Comparison of ENCODE assay signal across 25 cellular contexts in genomic region chr5:180155331-180155881, GRCh38. TPM values are rescaled to one million over a fixed set of nuclear protein-coding genes. Genes with fewer than 3 reads are reported as not detected.
A peak's percentile ranks its signal among the peaks of the same experiment; 100 is the strongest.
DNase-seq lines count a peak whose midpoint lies in the region; ATAC-seq and TF ChIP-seq lines count a peak whose summit lies in the region.
"Had no signal": no experiment of that assay in that cellular context is flagged by ENCODE, and none has a peak within 500 bp of the region (broad histone marks: within the 10 kb centered on the region; RNA-seq: fewer than 3 reads in every experiment).

No MANE protein-coding gene starts in this region.

- no peak overlapping the region for H3K4me2 ChIP-seq in neuronal stem cell (ENCODE audit: insufficient read depth, low read length, poor library complexity, severe bottlenecking)

- no peak overlapping the region for H3K23ac ChIP-seq in neuronal stem cell (ENCODE audit: low read depth, low read length, poor library complexity)

- H3K4me1 ChIP-seq in neuronal stem cell (ENCODE audit: control insufficient read depth in 2 of 2, insufficient read depth in 1 of 2, low read depth in 1 of 2, low read length in 2 of 2), result no peaks in the 10 kb centered on the region

- no peaks in the 10 kb centered on the region for H3K36me3 ChIP-seq in neuronal stem cell (replicated peaks in 1 of 2; ENCODE audit: control insufficient read depth in 2 of 2, insufficient read depth in 2 of 2, low read length in 2 of 2)
- H3K36me3 ChIP-seq: MG63 had no signal

- H3K27ac Mint-ChIP-seq in glutamatergic neuron (ENCODE audit: unreplicated experiment), result peak overlapping the region; percentile 100
- H3K27ac Mint-ChIP-seq in endothelial cell (ENCODE audit: unreplicated experiment), result no peak overlapping the region
- H3K27ac Mint-ChIP-seq: naive thymus-derived CD8-positive, alpha-beta T cell had no signal

- no peak overlapping the region for H3K18ac ChIP-seq in neuronal stem cell (ENCODE audit: low read length)

- H4K91ac ChIP-seq in neuronal stem cell (ENCODE audit: low read depth, low read length, poor library complexity), result no peak overlapping the region

- no peak overlapping the region for H2AFZ ChIP-seq in neuronal stem cell (ENCODE audit: low read length)

- H3K14ac ChIP-seq in neuronal stem cell (ENCODE audit: low read length), result peak overlapping the region; percentile 56

- H3K9ac ChIP-seq in neuronal stem cell (ENCODE audit: low read depth, low read length, poor library complexity), result no peak overlapping the region

- no peak overlapping the region for H3K4me3 ChIP-seq in neuronal stem cell (ENCODE audit: low read length in 2 of 2)
- H3K4me3 ChIP-seq: MG63, SK-N-MC had no signal

- peaks cover 0 to 5% of the 10 kb centered on the region in 2 donors for H3K9me3 ChIP-seq in neuronal stem cell (replicated peaks in 1 of 2; ENCODE audit: control insufficient read depth in 2 of 2, insufficient read depth in 1 of 2, low read depth in 1 of 2, low read length in 2 of 2)

- no peak for TF ChIP-seq CTCF in glutamatergic neuron (IDR thresholded peaks at IDR 0.05; ENCODE audit: partially characterized antibody, unreplicated experiment)
- TF ChIP-seq CTCF in endothelial cell (IDR thresholded peaks at IDR 0.05; ENCODE audit: unreplicated experiment), result no peak
- no peak for TF ChIP-seq CTCF in GM13976 (IDR thresholded peaks at IDR 0.05; ENCODE audit: borderline replicate concordance, control extremely low read depth, extremely low read depth, insufficient read depth, missing control alignments)

- peak; percentile 71 for DNase-seq in D341Med (ENCODE audit: low spot score)
- DNase-seq in NCI-H2171 (lab: John Stamatoyannopoulos, UW), result peak; percentile 55
- DNase-seq in glutamatergic neuron, result peak; percentile 77
- DNase-seq in neuronal stem cell (ENCODE audit: low spot score), result no peak
- DNase-seq in endothelial cell (ENCODE audit: low spot score), result no peak
- no peak for DNase-seq in T-helper 2 cell
- no peak for DNase-seq in GM13976 (ENCODE audit: low spot score)
- DNase-seq: activated gamma-delta T cell treated with Interleukin-2 at 50 U/mL for 16 hours; amniotic stem cell; DMS53; hippocampal formation; islet precursor cell; MG63; naive thymus-derived CD8-positive, alpha-beta T cell; NCI-H1436 treated with DMSO at 0.1 percent for 48 hours; NCI-H226; NK-92 treated with Interleukin-12 subunit alpha and Interleukin-12 subunit beta, amount 100 ng/mL, for 24 hours; T1000 had no signal

- no CpG with 5 or more reads among the region's 16 CpGs for WGBS in neuronal stem cell (ENCODE audit: extremely low coverage in 2 of 2, insufficient read length in 2 of 2, insufficient replicate concordance in 1 of 2), 2 donors

- no peaks in the 10 kb centered on the region for H3K79me1 ChIP-seq in neuronal stem cell (ENCODE audit: low read depth, low read length)

- H3K27me3 Mint-ChIP-seq in glutamatergic neuron (ENCODE audit: unreplicated experiment) (peaks cover 14% of the 10 kb centered on the region), endothelial cell (ENCODE audit: unreplicated experiment) (peaks cover 2% of the 10 kb centered on the region)

- no peaks in the 10 kb centered on the region for H3K27me3 ChIP-seq in neuronal stem cell (ENCODE audit: control insufficient read depth in 3 of 3, insufficient read depth in 3 of 3, low read depth in 1 of 3, low read length in 3 of 3)

- peaks cover 34% of the 10 kb centered on the region for H3K4me1 Mint-ChIP-seq in glutamatergic neuron (ENCODE audit: low read depth, unreplicated experiment)
- no peaks in the 10 kb centered on the region for H3K4me1 Mint-ChIP-seq in endothelial cell (ENCODE audit: unreplicated experiment)
- H3K4me1 Mint-ChIP-seq: central memory CD8-positive, alpha-beta T cell; naive thymus-derived CD8-positive, alpha-beta T cell had no signal

- H2BK12ac ChIP-seq in neuronal stem cell (ENCODE audit: low read length), result no peak overlapping the region

- H2AK5ac ChIP-seq in neuronal stem cell (ENCODE audit: low read depth, low read length), result no peak overlapping the region

- no peak overlapping the region for H2BK120ac ChIP-seq in neuronal stem cell (ENCODE audit: low read depth, low read length)

- H4K8ac ChIP-seq in neuronal stem cell (ENCODE audit: low read depth, low read length), result no peak overlapping the region

- no peak overlapping the region for H2BK15ac ChIP-seq in neuronal stem cell (ENCODE audit: low read length)

- H3K36me3 Mint-ChIP-seq in glutamatergic neuron (ENCODE audit: unreplicated experiment) (peaks cover 15% of the 10 kb centered on the region), endothelial cell (ENCODE audit: low read depth, unreplicated experiment) (no peaks in the 10 kb centered on the region)
- H3K36me3 Mint-ChIP-seq: CD14-positive monocyte had no signal

- H2BK5ac ChIP-seq in neuronal stem cell (ENCODE audit: low read length), result peak overlapping the region; percentile 29

- H3K9me3 Mint-ChIP-seq in glutamatergic neuron (ENCODE audit: unreplicated experiment), result peaks cover 23% of the 10 kb centered on the region
- H3K9me3 Mint-ChIP-seq in endothelial cell (ENCODE audit: unreplicated experiment), result no peaks in the 10 kb centered on the region
- H3K9me3 Mint-ChIP-seq: central memory CD8-positive, alpha-beta T cell had no signal

- H3K4ac ChIP-seq in neuronal stem cell (ENCODE audit: low read length), result no peak overlapping the region

- no peak overlapping the region for H3K27ac ChIP-seq in neuronal stem cell (replicated peaks; ENCODE audit: low read length)
- H3K27ac ChIP-seq: SK-N-MC had no signal

- no peak for ATAC-seq in HG02885 (IDR thresholded peaks at IDR 0.05; ENCODE audit: poor library complexity, unreplicated experiment)
- ATAC-seq: naive thymus-derived CD8-positive, alpha-beta T cell had no signal

- in situ Hi-C loops in GM13976 (cut with MboI; ENCODE audit: low sequenced_read_pairs, unreplicated experiment), result no loop called here

- peak overlapping the region; percentile 85 for H3K4me3 Mint-ChIP-seq in glutamatergic neuron (ENCODE audit: unreplicated experiment)
- H3K4me3 Mint-ChIP-seq in endothelial cell (ENCODE audit: unreplicated experiment), result no peak overlapping the region
- H3K4me3 Mint-ChIP-seq: CD14-positive monocyte; central memory CD8-positive, alpha-beta T cell; naive thymus-derived CD8-positive, alpha-beta T cell had no signal

RNA-seq across cellular contexts. Expression of gene RASGEF1C, which starts 53.6 kb away (rescaled TPM):
- total RNA-seq in glutamatergic neuron (ENCODE audit: unreplicated experiment) (21.1 TPM), endothelial cell (ENCODE audit: unreplicated experiment) (0.64 TPM)
- polyA plus RNA-seq in neuronal stem cell (2013, experiment 1 of 2), result 1.6 TPM
- 1.2 TPM for polyA plus RNA-seq in neuronal stem cell (2013, experiment 2 of 2)
- total RNA-seq: activated CD8-positive, alpha-beta memory T cell treated with anti-CD3 and anti-CD28 coated beads for 36 hours; naive thymus-derived CD8-positive, alpha-beta T cell; pulmonary artery endothelial cell had no signal
- polyA plus RNA-seq: AG04450; CD14-positive monocyte; naive thymus-derived CD8-positive, alpha-beta T cell had no signal

Comparison
In these comparisons a context has a peak if more than half of its experiments do, and no peak if none do; other contexts are left out.
1. DNase-seq: peak in D341Med (single experiment), NCI-H2171 (single experiment) and glutamatergic neuron (single experiment); none in neuronal stem cell (single experiment), endothelial cell (single experiment), T-helper 2 cell (0 of 5) and GM13976 (single experiment).
2. RNA of gene RASGEF1C, which starts 53.6 kb away (total RNA-seq): 21.1 TPM in glutamatergic neuron (single experiment); 0.64 TPM in endothelial cell (single experiment); every median in the first group is over 10 times any median in the second.